Comparison of ENCODE assay signal across 8 cellular contexts in the genomic region with DNA sequence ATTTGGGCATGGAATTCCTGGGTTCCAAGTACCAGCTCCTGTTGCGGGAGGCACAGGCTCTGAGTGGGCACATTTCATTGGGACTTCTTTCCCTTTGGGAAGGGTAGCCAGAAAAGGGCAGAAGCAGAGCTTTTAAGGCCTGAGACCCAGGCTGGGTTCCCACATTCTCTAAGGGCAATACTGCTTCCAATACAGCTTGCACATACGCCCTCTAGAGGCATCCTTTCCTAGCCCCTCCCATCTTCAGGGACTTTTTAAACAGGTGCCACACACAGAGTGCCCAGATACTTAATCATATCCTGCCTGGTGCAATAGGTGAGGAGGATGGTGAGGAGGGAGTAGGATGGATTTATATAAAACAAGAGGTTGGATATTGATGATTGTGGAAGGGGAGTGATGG. TPM values are rescaled to one million over a fixed set of nuclear protein-coding genes. Genes with fewer than 3 reads are reported as not detected.
DNase-seq lines count a peak whose midpoint lies in the region; ATAC-seq lines count a peak whose summit lies in the region.

No MANE protein-coding gene starts in this region.

- H2AFZ ChIP-seq in neuronal stem cell (ENCODE audit: low read length) = no peak overlapping the region

- no peak overlapping the region for H2BK5ac ChIP-seq in neuronal stem cell (ENCODE audit: low read length)

- no peak overlapping the region for H2BK15ac ChIP-seq in neuronal stem cell (ENCODE audit: low read length)

- peak; percentile 49 for DNase-seq in Daoy (ENCODE audit: low read depth)
- peak; percentile 9 to 22 for DNase-seq in activated CD4-positive, alpha-beta T cell treated with anti-CD3 and anti-CD28 coated beads, Interleukin-2, amount 50 U/mL, for 4 hours
- no peak for DNase-seq in neuronal stem cell (ENCODE audit: low spot score)
- no peak for DNase-seq in superior temporal gyrus (ENCODE audit: extremely low spot score)
- no peak for DNase-seq in mucosa of gallbladder (ENCODE audit: low spot score)

- no peak overlapping the region for H3K4ac ChIP-seq in neuronal stem cell (ENCODE audit: low read length)

- H3K79me1 ChIP-seq in neuronal stem cell (ENCODE audit: low read depth, low read length) = no peaks in the 10 kb centered on the region

- H3K36me3 ChIP-seq in neuronal stem cell (replicated peaks in 1 of 2; ENCODE audit: control insufficient read depth in 2 of 2, insufficient read depth in 2 of 2, low read length in 2 of 2) = no peaks in the 10 kb centered on the region

- H3K9ac ChIP-seq in neuronal stem cell (ENCODE audit: low read depth, low read length, poor library complexity) = no peak overlapping the region

- H3K27ac ChIP-seq in neuronal stem cell (replicated peaks; ENCODE audit: low read length) = no peak overlapping the region

- no peak overlapping the region for H3K23ac ChIP-seq in neuronal stem cell (ENCODE audit: low read depth, low read length, poor library complexity)

- H3K27me3 ChIP-seq in neuronal stem cell (ENCODE audit: control insufficient read depth in 3 of 3, insufficient read depth in 3 of 3, low read depth in 1 of 3, low read length in 3 of 3) = peaks cover 13 to 52% (median 22%) of the 10 kb centered on the region in 3 experiments

- H4K8ac ChIP-seq in neuronal stem cell (ENCODE audit: low read depth, low read length) = no peak overlapping the region

- peak; percentile 63 for ATAC-seq in GM19372 (IDR thresholded peaks at IDR 0.05; ENCODE audit: low read depth, unreplicated experiment)
- peak; percentile 47 for ATAC-seq in HG03558 (IDR thresholded peaks at IDR 0.05; ENCODE audit: extremely low read depth, unreplicated experiment)
- ATAC-seq in HG03571 (IDR thresholded peaks at IDR 0.05; ENCODE audit: unreplicated experiment) = no peak

- no peak overlapping the region for H2BK12ac ChIP-seq in neuronal stem cell (ENCODE audit: low read length)

- no peak overlapping the region for H2BK120ac ChIP-seq in neuronal stem cell (ENCODE audit: low read depth, low read length)

- no CpG with 5 or more reads among the region's 2 CpGs for WGBS in neuronal stem cell (ENCODE audit: extremely low coverage in 2 of 2, insufficient read length in 2 of 2, insufficient replicate concordance in 1 of 2), 2 donors

- no peaks in the 10 kb centered on the region for H3K9me3 ChIP-seq in neuronal stem cell (replicated peaks in 1 of 2; ENCODE audit: control insufficient read depth in 2 of 2, insufficient read depth in 1 of 2, low read depth in 1 of 2, low read length in 2 of 2)

- H3K4me1 ChIP-seq in neuronal stem cell (ENCODE audit: control insufficient read depth in 2 of 2, insufficient read depth in 1 of 2, low read depth in 1 of 2, low read length in 2 of 2) = peaks cover 10 to 12% of the 10 kb centered on the region in 2 donors

- no peak overlapping the region for H4K91ac ChIP-seq in neuronal stem cell (ENCODE audit: low read depth, low read length, poor library complexity)

- H3K18ac ChIP-seq in neuronal stem cell (ENCODE audit: low read length) = peak overlapping the region; percentile 16

- no peak overlapping the region for H3K4me3 ChIP-seq in neuronal stem cell (ENCODE audit: low read length in 2 of 2)

- no peak overlapping the region for H3K14ac ChIP-seq in neuronal stem cell (ENCODE audit: low read length)

- no peak overlapping the region for H3K4me2 ChIP-seq in neuronal stem cell (ENCODE audit: insufficient read depth, low read length, poor library complexity, severe bottlenecking)

- no peak overlapping the region for H2AK5ac ChIP-seq in neuronal stem cell (ENCODE audit: low read depth, low read length)

RNA-seq across cellular contexts. Expression of a gene that starts 5.7 kb away (rescaled TPM):
- total RNA-seq in Daoy (2014; rRNA removed; shearing (Covaris generic)) = 0.17 TPM in 1 of 2 replicates, not detected in the other
- not detected for polyA plus RNA-seq in neuronal stem cell (2013, experiment 1 of 2)
- not detected for polyA plus RNA-seq in neuronal stem cell (2013, experiment 2 of 2)
- 0.12 TPM for total RNA-seq in mucosa of gallbladder

Comparison
In these comparisons a context has a peak if more than half of its experiments do, and no peak if none do; other contexts are left out.
1. DNase-seq: peak in Daoy (single experiment) and activated CD4-positive, alpha-beta T cell treated with anti-CD3 and anti-CD28 coated beads, Interleukin-2, amount 50 U/mL, for 4 hours (2 of 2); none in neuronal stem cell (single experiment), superior temporal gyrus (single experiment) and mucosa of gallbladder (single experiment).